In genomic region chr2:98659487-98659831, GRCh38 we compare ENCODE assay signal across 7 cellular contexts. TPM values are rescaled to one million over a fixed set of nuclear protein-coding genes. Genes with fewer than 3 reads are reported as not detected.
DNase-seq lines count a peak whose midpoint lies in the region; ATAC-seq lines count a peak whose summit lies in the region.
"Not testable (repeated sequence)": the region's sequence is repeated elsewhere in the genome, so short reads cannot be mapped to it uniquely, and the experiment has no call there.

No MANE protein-coding gene starts in this region.

- H3K36me3 Mint-ChIP-seq in T-helper 2 cell treated with Interferon-gamma antibody and Interleukin-4, amounts not matched to agents 5 μg/mL and 100 μg/mL, for 36 hours (ENCODE audit: low read depth), result peaks cover 57% of the 10 kb centered on the region
- peaks cover 55% of the 10 kb centered on the region for H3K36me3 Mint-ChIP-seq in activated CD8-positive, alpha-beta T cell treated with anti-CD3 and anti-CD28 coated beads, Interleukin-2, amount 10 ng/mL, durations not matched to agents 7 days and 5 days (ENCODE audit: low read depth)
- H3K36me3 Mint-ChIP-seq in activated naive CD8-positive, alpha-beta T cell treated with anti-CD3 and anti-CD28 coated beads, Interleukin-2, amount 50 U/mL, for 24 hours (ENCODE audit: low read depth), result peaks cover 15% of the 10 kb centered on the region
- peaks cover 14 to 45% (median 41%) of the 10 kb centered on the region in 3 donors for H3K36me3 Mint-ChIP-seq in naive thymus-derived CD8-positive, alpha-beta T cell
- H3K36me3 Mint-ChIP-seq in stimulated activated effector memory CD8-positive, alpha-beta T cell treated with anti-CD3 and anti-CD28 coated beads, Interleukin-12 subunit alpha, Interleukin-12 subunit beta, amount 100 ng/mL, for 72 hours, result peaks cover 20% of the 10 kb centered on the region

- H3K4me1 Mint-ChIP-seq in T-helper 2 cell treated with Interferon-gamma antibody and Interleukin-4, amounts not matched to agents 5 μg/mL and 100 μg/mL, for 36 hours (ENCODE audit: low read depth), result peaks cover 74% of the 10 kb centered on the region
- H3K4me1 Mint-ChIP-seq in activated CD8-positive, alpha-beta T cell treated with anti-CD3 and anti-CD28 coated beads, Interleukin-2, amount 10 ng/mL, durations not matched to agents 7 days and 5 days (ENCODE audit: low read depth), result peaks cover 79% of the 10 kb centered on the region
- peaks cover 78% of the 10 kb centered on the region for H3K4me1 Mint-ChIP-seq in activated naive CD8-positive, alpha-beta T cell treated with anti-CD3 and anti-CD28 coated beads, Interleukin-2, amount 50 U/mL, for 24 hours
- H3K4me1 Mint-ChIP-seq in naive thymus-derived CD8-positive, alpha-beta T cell, result peaks cover 29 to 82% (median 71%) of the 10 kb centered on the region in 4 donors
- H3K4me1 Mint-ChIP-seq in stimulated activated effector memory CD8-positive, alpha-beta T cell treated with anti-CD3 and anti-CD28 coated beads, Interleukin-12 subunit alpha, Interleukin-12 subunit beta, amount 100 ng/mL, for 72 hours, result peaks cover 54% of the 10 kb centered on the region

- H3K4me3 ChIP-seq in Jurkat, Clone E6-1 (ENCODE audit: low read length), result peak overlapping the region; percentile 46

- POLR2A ChIA-PET in activated CD8-positive, alpha-beta T cell treated with anti-CD3 and anti-CD28 coated beads, Interleukin-2, amount 10 ng/mL, durations not matched to agents 7 days and 5 days (lab: Charles Lee), result interaction anchor here (0.8 to 1.5 kb wide), 6 partner anchors 43 to 112 kb away, joined by 3 to 5 read pairs (median 3); partner anchors contain the start of gene MGAT4A
- POLR2A ChIA-PET in naive thymus-derived CD8-positive, alpha-beta T cell (lab: Charles Lee), result interaction anchor here (0.7 to 13.6 kb wide), 8 partner anchors 10 to 217 kb away, joined by 3 to 248 read pairs (median 6); partner anchors contain the start of gene MGAT4A

- not testable (repeated sequence) for ATAC-seq in activated CD8-positive, alpha-beta T cell treated with anti-CD3 and anti-CD28 coated beads, Interleukin-2, amount 10 ng/mL, durations not matched to agents 7 days and 5 days; naive thymus-derived CD8-positive, alpha-beta T cell
- peak; percentile 55 for ATAC-seq in activated naive CD8-positive, alpha-beta T cell treated with anti-CD3 and anti-CD28 coated beads, Interleukin-2, amount 50 U/mL, for 24 hours
- ATAC-seq in stimulated activated effector memory CD8-positive, alpha-beta T cell treated with anti-CD3 and anti-CD28 coated beads, Interleukin-12 subunit alpha, Interleukin-12 subunit beta, amount 100 ng/mL, for 72 hours, result peak; percentile 68

- peak overlapping the region; percentile 95 for H3K27ac Mint-ChIP-seq in T-helper 2 cell treated with Interferon-gamma antibody and Interleukin-4, amounts not matched to agents 5 μg/mL and 100 μg/mL, for 36 hours
- peak overlapping the region; percentile 90 for H3K27ac Mint-ChIP-seq in activated CD8-positive, alpha-beta T cell treated with anti-CD3 and anti-CD28 coated beads, Interleukin-2, amount 10 ng/mL, durations not matched to agents 7 days and 5 days
- peak overlapping the region; percentile 98 for H3K27ac Mint-ChIP-seq in activated naive CD8-positive, alpha-beta T cell treated with anti-CD3 and anti-CD28 coated beads, Interleukin-2, amount 50 U/mL, for 24 hours
- H3K27ac Mint-ChIP-seq in naive thymus-derived CD8-positive, alpha-beta T cell, result peak overlapping the region; percentile 93 to 98 (median 96)
- H3K27ac Mint-ChIP-seq in stimulated activated effector memory CD8-positive, alpha-beta T cell treated with anti-CD3 and anti-CD28 coated beads, Interleukin-12 subunit alpha, Interleukin-12 subunit beta, amount 100 ng/mL, for 72 hours, result peak overlapping the region; percentile 95

- CTCF ChIA-PET in activated CD8-positive, alpha-beta T cell treated with anti-CD3 and anti-CD28 coated beads, Interleukin-2, amount 10 ng/mL, durations not matched to agents 7 days and 5 days (lab: Charles Lee), result interaction anchor here (1.1 to 2.8 kb wide), 6 partner anchors 10 to 178 kb away, joined by 3 to 20 read pairs (median 4); no protein-coding TSS in a partner anchor

- H3K9me3 Mint-ChIP-seq in T-helper 2 cell treated with Interferon-gamma antibody and Interleukin-4, amounts not matched to agents 5 μg/mL and 100 μg/mL, for 36 hours; activated CD8-positive, alpha-beta T cell treated with anti-CD3 and anti-CD28 coated beads, Interleukin-2, amount 10 ng/mL, durations not matched to agents 7 days and 5 days (ENCODE audit: insufficient read depth); activated naive CD8-positive, alpha-beta T cell treated with anti-CD3 and anti-CD28 coated beads, Interleukin-2, amount 50 U/mL, for 24 hours; naive thymus-derived CD8-positive, alpha-beta T cell; stimulated activated effector memory CD8-positive, alpha-beta T cell treated with anti-CD3 and anti-CD28 coated beads, Interleukin-12 subunit alpha, Interleukin-12 subunit beta, amount 100 ng/mL, for 72 hours: not testable (repeated sequence)

- not testable (repeated sequence) for DNase-seq in Jurkat, Clone E6-1 (ENCODE audit: low read depth, low spot score); activated CD8-positive, alpha-beta T cell treated with anti-CD3 and anti-CD28 coated beads, Interleukin-2, amount 10 ng/mL, durations not matched to agents 7 days and 5 days; activated naive CD8-positive, alpha-beta T cell treated with anti-CD3 and anti-CD28 coated beads, Interleukin-2, amount 50 U/mL, for 24 hours; stimulated activated effector memory CD8-positive, alpha-beta T cell treated with anti-CD3 and anti-CD28 coated beads, Interleukin-12 subunit alpha, Interleukin-12 subunit beta, amount 100 ng/mL, for 72 hours (ENCODE audit: low spot score in 2 of 2)
- DNase-seq in T-helper 2 cell treated with Interferon-gamma antibody and Interleukin-4, amounts not matched to agents 5 μg/mL and 100 μg/mL, for 36 hours (ENCODE audit: low spot score), result peak; percentile 27
- DNase-seq in activated naive CD4-positive, alpha-beta T cell treated with Interleukin-2 at 50 U/mL for 16 hours, result peak; percentile 30
- DNase-seq in naive thymus-derived CD8-positive, alpha-beta T cell, result peak in 2 of 10 donors; percentile 15 to 22

- H3K4me3 Mint-ChIP-seq in T-helper 2 cell treated with Interferon-gamma antibody and Interleukin-4, amounts not matched to agents 5 μg/mL and 100 μg/mL, for 36 hours, result peak overlapping the region; percentile 85
- H3K4me3 Mint-ChIP-seq in activated CD8-positive, alpha-beta T cell treated with anti-CD3 and anti-CD28 coated beads, Interleukin-2, amount 10 ng/mL, durations not matched to agents 7 days and 5 days, result peak overlapping the region; percentile 69
- H3K4me3 Mint-ChIP-seq in activated naive CD8-positive, alpha-beta T cell treated with anti-CD3 and anti-CD28 coated beads, Interleukin-2, amount 50 U/mL, for 24 hours, result peak overlapping the region; percentile 82
- peak overlapping the region; percentile 69 to 90 (median 88) for H3K4me3 Mint-ChIP-seq in naive thymus-derived CD8-positive, alpha-beta T cell
- peak overlapping the region; percentile 72 for H3K4me3 Mint-ChIP-seq in stimulated activated effector memory CD8-positive, alpha-beta T cell treated with anti-CD3 and anti-CD28 coated beads, Interleukin-12 subunit alpha, Interleukin-12 subunit beta, amount 100 ng/mL, for 72 hours

- H3K27me3 Mint-ChIP-seq in T-helper 2 cell treated with Interferon-gamma antibody and Interleukin-4, amounts not matched to agents 5 μg/mL and 100 μg/mL, for 36 hours (ENCODE audit: low read depth); activated CD8-positive, alpha-beta T cell treated with anti-CD3 and anti-CD28 coated beads, Interleukin-2, amount 10 ng/mL, durations not matched to agents 7 days and 5 days (ENCODE audit: low read depth); activated naive CD8-positive, alpha-beta T cell treated with anti-CD3 and anti-CD28 coated beads, Interleukin-2, amount 50 U/mL, for 24 hours; naive thymus-derived CD8-positive, alpha-beta T cell: not testable (repeated sequence)

RNA-seq across cellular contexts. Expression of gene UNC50, which starts 51.1 kb away (rescaled TPM):
- polyA plus RNA-seq in Jurkat, Clone E6-1 (2012; ENCODE audit: insufficient read depth, insufficient read length), result 44.8 TPM
- 10 to 100 TPM; 25.5 to 26.1 TPM for total RNA-seq in activated CD8-positive, alpha-beta T cell treated with anti-CD3 and anti-CD28 coated beads, Interleukin-2, amount 10 ng/mL, durations not matched to agents 7 days and 5 days
- 10 to 100 TPM; 41.3 to 45.1 TPM for total RNA-seq in naive thymus-derived CD8-positive, alpha-beta T cell
- 10 to 100 TPM; 32.1 to 41.7 (median 36.3) TPM for polyA plus RNA-seq in naive thymus-derived CD8-positive, alpha-beta T cell

RNA-seq across cellular contexts. Expression of gene COA5, which starts 51.1 kb away (rescaled TPM):
- 41.6 TPM for polyA plus RNA-seq in Jurkat, Clone E6-1 (2012; ENCODE audit: insufficient read depth, insufficient read length)
- 10 to 100 TPM; 18.8 to 21.8 TPM for total RNA-seq in activated CD8-positive, alpha-beta T cell treated with anti-CD3 and anti-CD28 coated beads, Interleukin-2, amount 10 ng/mL, durations not matched to agents 7 days and 5 days
- 10 to 100 TPM; 44.9 to 48.6 TPM for total RNA-seq in naive thymus-derived CD8-positive, alpha-beta T cell
- polyA plus RNA-seq in naive thymus-derived CD8-positive, alpha-beta T cell, result 10 to 100 TPM; 29.8 to 43.8 (median 42.4) TPM
